In genomic region chr12:54377797-54378515, GRCh38 we compare ENCODE assay signal across 1 cellular context.
TF ChIP-seq lines count a peak whose summit lies in the region.

No MANE protein-coding gene starts in this region.

TF ChIP-seq in GM23338, 12 proteins besides CTCF, POLR2A, EP300 and RAD21 (continued from another document):
- TF ChIP-seq NANOG (IDR thresholded peaks at IDR 0.05; ENCODE audit: borderline replicate concordance) (no peak), REST (IDR thresholded peaks at IDR 0.05; ENCODE audit: unreplicated experiment) (no peak)
